In the genomic region with DNA sequence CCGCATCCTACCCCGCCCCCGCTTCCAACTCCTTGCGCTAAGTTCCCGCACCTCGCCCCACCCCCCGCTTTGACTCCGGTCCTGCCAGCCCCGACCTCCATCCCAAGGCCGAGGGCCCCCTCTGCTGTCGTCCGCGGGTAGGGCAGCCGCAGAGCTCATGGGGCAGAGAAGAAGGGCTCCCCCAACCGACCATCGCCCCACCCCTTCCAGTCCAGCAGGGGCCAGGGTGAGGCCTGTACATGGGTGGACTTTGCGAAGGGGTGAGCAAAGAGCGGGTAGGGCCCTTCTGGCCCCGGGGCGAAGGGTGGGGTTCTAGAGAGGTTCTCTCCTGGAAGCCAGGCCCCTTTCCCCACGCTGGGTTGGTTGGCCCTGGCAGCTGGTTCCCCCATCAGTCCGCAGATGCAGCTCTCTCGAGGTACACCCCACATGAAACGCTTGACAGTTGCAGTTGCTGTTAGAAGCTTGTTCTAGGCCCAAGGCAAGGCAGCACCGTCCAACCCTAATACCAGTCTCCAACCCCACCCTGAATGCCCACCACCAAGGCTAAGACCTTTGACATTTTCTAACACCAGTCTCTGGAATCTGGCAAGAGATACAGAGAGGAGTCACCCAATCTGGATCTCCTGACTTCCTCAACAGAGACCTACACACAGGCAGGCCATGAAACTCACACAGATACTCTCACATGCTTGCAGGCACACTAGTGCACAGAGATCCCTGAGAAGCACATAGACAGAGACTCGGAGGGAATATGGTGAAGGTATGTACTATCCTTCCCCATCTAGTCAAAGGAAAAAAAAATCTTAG, we compare ENCODE assay signal across 1 cellular context.
TF ChIP-seq lines count a peak whose summit lies in the region.

No MANE protein-coding gene starts in this region.

TF ChIP-seq in H1, 55 proteins besides CTCF, POLR2A, EP300 and RAD21:
- 0 out of 2 replicates have a peak, but pooled peaks have one; percentile 16 for TF ChIP-seq YY1 (IDR thresholded peaks at IDR 0.05; ENCODE audit: low read depth, low read length)
- TF ChIP-seq MAX (IDR thresholded peaks at IDR 0.05): peak; percentile 47; the same call in 1 of the 2 replicates
- 0 out of 2 replicates have a peak, but pooled peaks have one; percentile 7 for TF ChIP-seq EGR1 (IDR thresholded peaks at IDR 0.05; ENCODE audit: borderline replicate concordance, low read depth, low read length)
- 0 out of 2 replicates have a peak, but pooled peaks have one; percentile 11 for TF ChIP-seq SRF (IDR thresholded peaks at IDR 0.05; ENCODE audit: low read depth, low read length)
- peak in 1 of 2 experiments; percentile 66; a peak in 1 of 4 replicates for TF ChIP-seq SIN3A (conservative IDR thresholded peaks at IDR 0.05 in 1 of 2, IDR thresholded peaks at IDR 0.05 in 1 of 2; ENCODE audit: low read depth in 1 of 2, low read length in 2 of 2)
- no peak for TF ChIP-seq BRCA1 (IDR thresholded peaks at IDR 0.05; ENCODE audit: low read depth, low read length)
